In the genomic region with DNA sequence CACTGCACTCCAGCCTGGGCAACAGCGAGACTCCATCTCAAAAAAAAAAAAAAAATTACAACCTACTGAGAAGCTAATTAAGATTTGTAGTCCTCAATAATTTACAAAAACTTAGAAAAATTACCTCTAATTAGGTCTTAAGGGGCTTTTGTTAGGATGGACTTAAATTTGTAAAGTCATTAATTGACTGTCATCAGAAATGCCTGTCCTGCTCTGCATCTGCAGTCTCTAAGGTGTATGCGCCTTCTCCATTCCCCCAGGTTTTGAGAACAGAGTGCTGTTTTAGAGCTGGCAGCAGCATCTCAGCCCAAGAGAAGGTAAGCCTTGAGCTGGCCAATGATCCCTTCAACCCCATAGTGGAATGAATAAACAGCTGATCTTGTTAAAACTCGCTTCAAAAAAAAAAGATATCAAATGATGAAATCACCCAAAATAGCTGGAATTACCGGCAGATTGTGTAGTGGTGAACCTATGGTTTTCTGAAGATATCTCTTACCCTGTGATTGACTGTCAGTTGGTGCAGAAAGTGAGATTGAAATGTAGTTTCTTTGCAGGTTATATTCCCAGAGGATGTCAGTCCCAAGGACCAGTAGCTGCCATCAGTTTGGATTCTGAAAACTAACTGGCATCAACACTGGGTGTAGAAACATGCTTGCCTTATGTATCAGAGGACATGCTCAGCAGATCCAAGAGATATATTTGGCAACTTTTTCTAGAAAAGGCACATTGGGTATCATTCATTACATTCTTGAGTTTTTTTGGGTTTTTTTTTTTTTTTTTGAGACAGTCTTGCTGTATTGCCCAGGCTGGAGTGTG, we compare ENCODE assay signal across 12 cellular contexts. TPM values are rescaled to one million over a fixed set of nuclear protein-coding genes. Genes with fewer than 3 reads are reported as not detected.
A peak's percentile ranks its signal among the peaks of the same experiment; 100 is the strongest.
DNase-seq lines count a peak whose midpoint lies in the region; ATAC-seq, FAIRE-seq and TF ChIP-seq lines count a peak whose summit lies in the region.
"Had no signal": no experiment of that assay in that cellular context is flagged by ENCODE, and none has a peak within 500 bp of the region (broad histone marks: within the 10 kb centered on the region; RNA-seq: fewer than 3 reads in every experiment).

No MANE protein-coding gene starts in this region.

- no peak for ATAC-seq in GM21737 (IDR thresholded peaks at IDR 0.05; ENCODE audit: unreplicated experiment)

- FAIRE-seq in frontal cortex (lab: Jason Lieb, UNC) = no peak
- FAIRE-seq: G401.6 had no signal

- peaks cover 0 to 49% (median 37%) of the 10 kb centered on the region in 3 donors for H3K36me3 ChIP-seq in tibial artery

- peak overlapping the region; percentile 7 to 83 for H3K27ac ChIP-seq in tibial artery

- no peaks in the 10 kb centered on the region for H3K9me3 ChIP-seq in tibial artery
- H3K9me3 ChIP-seq: Peyer's patch had no signal

- H3K4me1 ChIP-seq in tibial artery = peaks cover 0 to 34% (median 30%) of the 10 kb centered on the region in 4 donors

- no peak for TF ChIP-seq CTCF in WI38 (IDR thresholded peaks at IDR 0.05; ENCODE audit: low read depth, low read length)
- no peak for TF ChIP-seq CTCF in fibroblast of the aortic adventitia (IDR thresholded peaks at IDR 0.05; ENCODE audit: insufficient read depth, low read length)
- no peak for TF ChIP-seq CTCF in tibial artery (IDR thresholded peaks at IDR 0.05)

- H3K4me3 Mint-ChIP-seq in activated naive CD4-positive, alpha-beta T cell treated with anti-CD3 and anti-CD28 coated beads, Interleukin-2, amount 50 U/mL, for 24 hours = peak overlapping the region; percentile 100

- no peaks in the 10 kb centered on the region for H3K27me3 Mint-ChIP-seq in activated naive CD4-positive, alpha-beta T cell treated with anti-CD3 and anti-CD28 coated beads, Interleukin-2, amount 50 U/mL, for 24 hours

- H3K4me3 ChIP-seq in WI38 (ENCODE audit: low read depth, low read length) (peak overlapping the region; percentile 100), fibroblast of the aortic adventitia (ENCODE audit: low read depth, low read length) (peak overlapping the region; percentile 100), tibial artery (peak overlapping the region in 1 of 2 donors; percentile 98)

- peaks cover 32% of the 10 kb centered on the region for H3K36me3 Mint-ChIP-seq in activated naive CD4-positive, alpha-beta T cell treated with anti-CD3 and anti-CD28 coated beads, Interleukin-2, amount 50 U/mL, for 24 hours

- no peaks in the 10 kb centered on the region for H3K27me3 ChIP-seq in tibial artery
- H3K27me3 ChIP-seq: Peyer's patch had no signal

- H3K9me3 Mint-ChIP-seq in activated naive CD4-positive, alpha-beta T cell treated with anti-CD3 and anti-CD28 coated beads, Interleukin-2, amount 50 U/mL, for 24 hours = no peaks in the 10 kb centered on the region

- H3K4me1 Mint-ChIP-seq in activated naive CD4-positive, alpha-beta T cell treated with anti-CD3 and anti-CD28 coated beads, Interleukin-2, amount 50 U/mL, for 24 hours = peaks cover 36% of the 10 kb centered on the region

- peak overlapping the region; percentile 68 for H3K27ac Mint-ChIP-seq in activated naive CD4-positive, alpha-beta T cell treated with anti-CD3 and anti-CD28 coated beads, Interleukin-2, amount 50 U/mL, for 24 hours

- no peak for DNase-seq in activated naive CD4-positive, alpha-beta T cell (lab: John Stamatoyannopoulos, UW)
- DNase-seq in fibroblast of the aortic adventitia (ENCODE audit: low read depth) (peak; percentile 54), tibial artery (no peak), medulla oblongata (ENCODE audit: extremely low spot score) (no peak), frontal cortex (ENCODE audit: low spot score in 2 of 2) (no peak)
- DNase-seq: cerebellar nuclear complex, Peyer's patch, posterior cingulate gyrus had no signal

- intact Hi-C loops in tibial artery (cut with DNase I; ENCODE audit: low total_unique reads) = no loop called here

RNA-seq across cellular contexts. Expression of a gene that starts 25.7 kb away (rescaled TPM):
- total RNA-seq in fibroblast of the aortic adventitia (ENCODE audit: low replicate concordance) (5.3 and 45.3 TPM in 2 replicates), frontal cortex (2.4 TPM)

RNA-seq across cellular contexts. Expression of a gene that starts 51.0 kb away (rescaled TPM):
- total RNA-seq in fibroblast of the aortic adventitia (ENCODE audit: low replicate concordance) (3.6 and 6.1 TPM in 2 replicates), frontal cortex (3.3 TPM)
